In genomic region chr14:24188251-24189058, GRCh38 we compare ENCODE assay signal across 8 cellular contexts.
DNase-seq lines count a peak whose midpoint lies in the region; ATAC-seq and TF ChIP-seq lines count a peak whose summit lies in the region.

IPO4 (minus strand) TSS chr14:24188816; CDS start chr14:24188787, 29 bp downstream.

- no peaks in the 10 kb centered on the region for H3K9me3 Mint-ChIP-seq in activated naive CD4-positive, alpha-beta T cell treated with anti-CD3 and anti-CD28 coated beads, Interleukin-2, amount 10 ng/mL, durations not matched to agents 7 days and 5 days

- H3K27ac Mint-ChIP-seq in activated naive CD4-positive, alpha-beta T cell treated with anti-CD3 and anti-CD28 coated beads, Interleukin-2, amount 10 ng/mL, durations not matched to agents 7 days and 5 days, result peak within 1 kb of the TSS; percentile 90

- H3K27me3 Mint-ChIP-seq in activated naive CD4-positive, alpha-beta T cell treated with anti-CD3 and anti-CD28 coated beads, Interleukin-2, amount 10 ng/mL, durations not matched to agents 7 days and 5 days, result no peaks in the 10 kb centered on the region

- CTCF ChIA-PET in activated naive CD4-positive, alpha-beta T cell treated with anti-CD3 and anti-CD28 coated beads, Interleukin-2, amount 10 ng/mL, durations not matched to agents 7 days and 5 days (lab: Charles Lee), result interaction anchor here (0.7 to 1.2 kb wide), 3 partner anchors 27 to 248 kb away, joined by 3 read pairs; partner anchors contain the start of gene IRF9

- peaks cover 52% of the 10 kb centered on the region for H3K4me1 Mint-ChIP-seq in activated naive CD4-positive, alpha-beta T cell treated with anti-CD3 and anti-CD28 coated beads, Interleukin-2, amount 10 ng/mL, durations not matched to agents 7 days and 5 days

- TF ChIP-seq CTCF in GM06990 (IDR thresholded peaks at IDR 0.05; ENCODE audit: insufficient read depth, low read length, poor library complexity, severe bottlenecking), result no peak

- ATAC-seq in HG02571 (IDR thresholded peaks at IDR 0.05; ENCODE audit: unreplicated experiment), result peak; percentile 86

- H3K4me3 ChIP-seq in GM06990 (replicated peaks; ENCODE audit: low read depth, low read length), result peak within 1 kb of the TSS; percentile 83
- H3K4me3 ChIP-seq in SK-N-MC, result peak within 1 kb of the TSS; percentile 86

- no peaks in the 10 kb centered on the region for H3K27me3 ChIP-seq in GM06990 (replicated peaks; ENCODE audit: control insufficient read depth, insufficient read depth, low read length)

- peak within 1 kb of the TSS; percentile 81 for H3K9ac ChIP-seq in SK-N-MC (ENCODE audit: insufficient read length)

- peak; percentile 89 for DNase-seq in GM06990 (ENCODE audit: extremely low read depth, insufficient read length)
- DNase-seq in NCI-H1048 (lab: John Stamatoyannopoulos, UW), result peak; percentile 89
- DNase-seq in SK-N-MC (ENCODE audit: low read depth, low spot score), result peak; percentile 91
- peak; percentile 97 for DNase-seq in activated naive CD4-positive, alpha-beta T cell treated with anti-CD3 and anti-CD28 coated beads, Interleukin-2, amount 10 ng/mL, durations not matched to agents 7 days and 5 days
- peak; percentile 94 for DNase-seq in germinal center (ENCODE audit: low spot score)
- peak; percentile 92 for DNase-seq in non-pigmented ciliary epithelial cell (ENCODE audit: low read depth)
- DNase-seq in substantia nigra (lab: John Stamatoyannopoulos, UW), result peak; percentile 54 to 97 (median 92)

- peak within 1 kb of the TSS; percentile 85 for H3K4me3 Mint-ChIP-seq in activated naive CD4-positive, alpha-beta T cell treated with anti-CD3 and anti-CD28 coated beads, Interleukin-2, amount 10 ng/mL, durations not matched to agents 7 days and 5 days

- no peaks in the 10 kb centered on the region for H3K9me3 ChIP-seq in SK-N-MC (ENCODE audit: low read depth, low read length)

- H3K27ac ChIP-seq in SK-N-MC (peak within 1 kb of the TSS; percentile 80), substantia nigra (ENCODE audit: low read depth, low read length, poor library complexity, severe bottlenecking) (peak within 1 kb of the TSS; percentile 45)

- H3K36me3 ChIP-seq in GM06990 (ENCODE audit: control insufficient read depth, insufficient read depth, low read length) (peaks cover 42% of the 10 kb centered on the region), SK-N-MC (ENCODE audit: insufficient read depth, low read length) (peaks cover 48% of the 10 kb centered on the region)

- H3K36me3 Mint-ChIP-seq in activated naive CD4-positive, alpha-beta T cell treated with anti-CD3 and anti-CD28 coated beads, Interleukin-2, amount 10 ng/mL, durations not matched to agents 7 days and 5 days, result peaks cover 49% of the 10 kb centered on the region

Comparison
In these comparisons a context has a peak if more than half of its experiments do, and no peak if none do; other contexts are left out.
1. Peak in every context shown above with its lines: DNase-seq, ATAC-seq, H3K4me3 ChIP-seq and H3K27ac ChIP-seq.